ENCODE assay signal across 8 cellular contexts in the genomic region with DNA sequence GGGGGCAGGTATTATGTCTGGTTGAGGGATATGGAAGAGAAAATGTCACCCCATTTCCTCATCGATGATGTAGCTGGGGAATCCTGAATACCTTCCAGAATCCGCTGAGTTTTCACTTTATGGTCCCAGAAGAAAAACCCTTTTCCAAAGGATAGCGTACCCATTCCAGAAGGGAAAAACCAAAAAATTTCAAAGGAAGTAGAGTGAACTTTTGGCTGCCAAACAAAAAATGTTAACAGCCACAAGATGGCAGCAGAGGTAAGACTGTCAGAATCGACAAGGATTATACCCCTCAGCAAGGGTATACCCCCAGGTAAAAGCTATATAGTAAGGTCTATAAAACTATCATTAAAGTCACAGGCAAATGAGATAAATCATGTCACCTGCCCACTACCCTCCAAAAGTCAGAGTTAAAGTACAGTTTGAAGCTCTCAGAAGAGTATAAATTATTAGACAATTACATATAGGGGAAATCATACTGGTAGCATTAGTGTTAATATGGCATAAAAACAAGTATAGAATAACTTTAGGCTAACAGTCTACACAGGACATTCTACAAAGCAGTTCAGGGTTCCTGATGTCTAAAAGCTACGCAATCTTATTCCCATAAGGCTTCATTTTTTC. TPM values are rescaled to one million over a fixed set of nuclear protein-coding genes. Genes with fewer than 3 reads are reported as not detected.
DNase-seq lines count a peak whose midpoint lies in the region; ATAC-seq and TF ChIP-seq lines count a peak whose summit lies in the region.

No MANE protein-coding gene starts in this region.

- H3K9me3 ChIP-seq in breast epithelium (no peaks in the 10 kb centered on the region), SU-DHL-6 (ENCODE audit: insufficient read depth, low read length) (no peaks in the 10 kb centered on the region), hepatocyte (ENCODE audit: low read depth) (no peaks in the 10 kb centered on the region), tibial nerve (no peaks in the 10 kb centered on the region)

- peaks cover 98% of the 10 kb centered on the region for H3K36me3 Mint-ChIP-seq in MCF 10A (ENCODE audit: insufficient read depth, unreplicated experiment)

- peaks cover 30% of the 10 kb centered on the region for H3K4me1 Mint-ChIP-seq in MCF 10A (ENCODE audit: insufficient read depth, unreplicated experiment)

- TF ChIP-seq CTCF in MCF 10A (IDR thresholded peaks at IDR 0.05; ENCODE audit: unreplicated experiment) (peak; percentile 55), breast epithelium (IDR thresholded peaks at IDR 0.05) (peak in 1 of 3 donors; percentile 58), SU-DHL-6 (IDR thresholded peaks at IDR 0.05; ENCODE audit: insufficient read depth, low read length, poor library complexity, severe bottlenecking) (peak; percentile 64), hepatocyte (IDR thresholded peaks at IDR 0.05; ENCODE audit: poor library complexity) (peak; percentile 61), tibial nerve (IDR thresholded peaks at IDR 0.05) (peak; percentile 39 to 60 (median 53))

- TF ChIP-seq POLR2A in breast epithelium (IDR thresholded peaks at IDR 0.05) (no peak), tibial nerve (IDR thresholded peaks at IDR 0.05) (no peak)

- H2AFZ ChIP-seq in SU-DHL-6 (ENCODE audit: low read depth, low read length, severe bottlenecking) (no peak overlapping the region), hepatocyte (no peak overlapping the region)

- H3K9ac ChIP-seq in SU-DHL-6 (ENCODE audit: low read length) = no peak overlapping the region

- ATAC-seq in GM18861 (IDR thresholded peaks at IDR 0.05; ENCODE audit: unreplicated experiment) = no peak

- H3K9me2 ChIP-seq in SU-DHL-6 (replicated peaks; ENCODE audit: insufficient read depth, low read length) = no peaks in the 10 kb centered on the region
- no peaks in the 10 kb centered on the region for H3K9me2 ChIP-seq in hepatocyte (replicated peaks; ENCODE audit: insufficient read depth)

- H3F3A ChIP-seq in SU-DHL-6 (ENCODE audit: insufficient read depth) = peaks cover 25% of the 10 kb centered on the region

- H3K27me3 Mint-ChIP-seq in MCF 10A (ENCODE audit: insufficient read depth, unreplicated experiment) = no peaks in the 10 kb centered on the region

- H3K27me3 ChIP-seq in breast epithelium = no peaks in the 10 kb centered on the region
- no peaks in the 10 kb centered on the region for H3K27me3 ChIP-seq in SU-DHL-6 (ENCODE audit: low read length)
- H3K27me3 ChIP-seq in hepatocyte = no peaks in the 10 kb centered on the region
- H3K27me3 ChIP-seq in tibial nerve = no peaks in the 10 kb centered on the region

- no peak overlapping the region for H3K4me3 Mint-ChIP-seq in MCF 10A (ENCODE audit: unreplicated experiment)

- no peak overlapping the region for H3K4me2 ChIP-seq in SU-DHL-6 (ENCODE audit: low read depth, low read length, poor library complexity, severe bottlenecking)
- no peak overlapping the region for H3K4me2 ChIP-seq in hepatocyte

- H3K4me1 ChIP-seq in breast epithelium = peaks cover 3 to 7% of the 10 kb centered on the region in 2 donors
- H3K4me1 ChIP-seq in hepatocyte (ENCODE audit: insufficient read depth) = peaks cover 22% of the 10 kb centered on the region
- peaks cover 0 to 44% (median 8%) of the 10 kb centered on the region in 4 donors for H3K4me1 ChIP-seq in tibial nerve

- H3K9me3 Mint-ChIP-seq in MCF 10A (ENCODE audit: unreplicated experiment) = no peaks in the 10 kb centered on the region

- no peak for TF ChIP-seq EP300 in tibial nerve (IDR thresholded peaks at IDR 0.05)

- H3K79me2 ChIP-seq in SU-DHL-6 (ENCODE audit: insufficient read depth, low read length) = no peaks in the 10 kb centered on the region
- peaks cover 50% of the 10 kb centered on the region for H3K79me2 ChIP-seq in hepatocyte

- H3K4me3 ChIP-seq in breast epithelium (no peak overlapping the region), SU-DHL-6 (ENCODE audit: insufficient read depth, low read length, poor library complexity, severe bottlenecking) (no peak overlapping the region), hepatocyte (no peak overlapping the region), tibial nerve (no peak overlapping the region)

- H3K27ac ChIP-seq in breast epithelium (peak overlapping the region in 1 of 2 donors; percentile 50), SU-DHL-6 (ENCODE audit: low read depth, low read length) (no peak overlapping the region), hepatocyte (peak overlapping the region; percentile 87), tibial nerve (peak overlapping the region in 3 of 4 donors; percentile 1 to 87 (median 79))

- CTCF ChIA-PET in MCF 10A (lab: Yijun Ruan, JAX) = interaction anchor here (0.6 to 8.5 kb wide), 43 partner anchors 10 to 751 kb away, joined by 3 to 110 read pairs (median 4); a partner anchor contains a TSS

- BruUV-seq in MCF 10A (replicated peaks; lab: Mats Ljungman, UMichigan) = no TSS peak

- no peak overlapping the region for H3K27ac Mint-ChIP-seq in MCF 10A (ENCODE audit: low read depth, unreplicated experiment)

- H3K36me3 ChIP-seq in breast epithelium (no peaks in the 10 kb centered on the region), SU-DHL-6 (ENCODE audit: low read length) (peaks cover 47% of the 10 kb centered on the region), hepatocyte (replicated peaks; ENCODE audit: insufficient read depth, low read depth) (no peaks in the 10 kb centered on the region), tibial nerve (peaks cover 0 to 94% (median 24%) of the 10 kb centered on the region in 3 donors)

- intact Hi-C loops in MCF 10A (cut with micrococcal nuclease) (loop anchor here (2.0 to 5.0 kb wide), 2 partner anchors 32 to 110 kb away; no protein-coding TSS in a partner anchor), breast epithelium (cut with DNase I; ENCODE audit: low total_unique reads) (no loop called here)

- DNase-seq in MCF 10A (ENCODE audit: unreplicated experiment) (peak; percentile 48), breast epithelium (ENCODE audit: low spot score in 2 of 2) (no peak), hepatocyte (ENCODE audit: low spot score) (peak; percentile 57), tibial nerve (ENCODE audit: low spot score in 2 of 2) (peak in 1 of 2 donors; percentile 39), cerebellar cortex (ENCODE audit: low spot score) (no peak), T-helper 1 cell (no peak)

- 75% methylated on average over 5 of the region's 5 CpGs for WGBS in hepatocyte (ENCODE audit: low lambda C conversion rate, missing lambda C conversion rate)
- WGBS in tibial nerve, 2 donors = 56 to 57% methylated on average over 5 of the region's 5 CpGs

- POLR2A ChIA-PET in MCF 10A (lab: Yijun Ruan, JAX) = interaction anchor here (0.7 to 3.6 kb wide), 7 partner anchors 14 to 148 kb away, joined by 3 to 74 read pairs (median 4); a partner anchor contains a TSS

- no peaks in the 10 kb centered on the region for H4K20me1 ChIP-seq in SU-DHL-6 (ENCODE audit: low read depth, low read length)
- no peaks in the 10 kb centered on the region for H4K20me1 ChIP-seq in hepatocyte (ENCODE audit: insufficient read depth, poor library complexity, severe bottlenecking)

RNA-seq across cellular contexts. Expression of a gene that starts 18.0 kb away (rescaled TPM):
- total RNA-seq in MCF 10A (2022) = 197 and 213 TPM in 2 replicates
- total RNA-seq in breast epithelium = 100 to 1,000 TPM; 106 to 151 (median 145) TPM
- total RNA-seq in hepatocyte = 97.5 and 108 TPM in 2 replicates
- polyA plus RNA-seq in hepatocyte = 44.3 and 49.2 TPM in 2 replicates
- 100 to 1,000 TPM in 3 of 4 donors, 10 to 100 TPM in 1; 96.5 to 143 (median 108) TPM for total RNA-seq in tibial nerve

RNA-seq across cellular contexts. Expression of a gene that starts 18.4 kb away (rescaled TPM):
- total RNA-seq in MCF 10A (2022) (39.6 and 54.8 TPM in 2 replicates), breast epithelium (10 to 100 TPM; 29.6 to 34.4 (median 32.8) TPM), hepatocyte (47.7 and 64.9 TPM in 2 replicates), tibial nerve (10 to 100 TPM; 15.5 to 35.1 (median 21.7) TPM)
- polyA plus RNA-seq in hepatocyte = 118 and 146 TPM in 2 replicates

RNA-seq across cellular contexts. Expression of a gene that starts 19.6 kb away (rescaled TPM):
- total RNA-seq in MCF 10A (2022) (2.6 and 4.9 TPM in 2 replicates), breast epithelium (1 to 10 TPM; 2.2 to 5.2 (median 3.2) TPM), hepatocyte (6.7 and 6.9 TPM in 2 replicates), tibial nerve (10 to 100 TPM in 1 of 4 donors, 1 to 10 TPM in 3; 3.9 to 11.1 (median 6.0) TPM)
- 18.0 and 19.8 TPM in 2 replicates for polyA plus RNA-seq in hepatocyte

RNA-seq across cellular contexts. Expression of a gene that starts 27.9 kb away (rescaled TPM):
- total RNA-seq in MCF 10A (2022) (not detected in 2 replicates), breast epithelium (not detected), hepatocyte (not detected in 2 replicates), tibial nerve (not detected)
- polyA plus RNA-seq in hepatocyte = not detected in 2 replicates

RNA-seq across cellular contexts. Expression of a gene that starts 34.9 kb away (rescaled TPM):
- total RNA-seq in MCF 10A (2022) = not detected in 2 replicates
- not detected for total RNA-seq in breast epithelium
- not detected in 2 replicates for total RNA-seq in hepatocyte
- polyA plus RNA-seq in hepatocyte = not detected in 2 replicates
- total RNA-seq in tibial nerve = not detected

Comparison
In these comparisons a context has a peak if more than half of its experiments do, and no peak if none do; other contexts are left out.
1. DNase-seq: peak in MCF 10A (single experiment) and hepatocyte (single experiment); none in breast epithelium (0 of 2), cerebellar cortex (single experiment) and T-helper 1 cell (0 of 5).